ENCODE assay signal across 22 cellular contexts in the genomic region with DNA sequence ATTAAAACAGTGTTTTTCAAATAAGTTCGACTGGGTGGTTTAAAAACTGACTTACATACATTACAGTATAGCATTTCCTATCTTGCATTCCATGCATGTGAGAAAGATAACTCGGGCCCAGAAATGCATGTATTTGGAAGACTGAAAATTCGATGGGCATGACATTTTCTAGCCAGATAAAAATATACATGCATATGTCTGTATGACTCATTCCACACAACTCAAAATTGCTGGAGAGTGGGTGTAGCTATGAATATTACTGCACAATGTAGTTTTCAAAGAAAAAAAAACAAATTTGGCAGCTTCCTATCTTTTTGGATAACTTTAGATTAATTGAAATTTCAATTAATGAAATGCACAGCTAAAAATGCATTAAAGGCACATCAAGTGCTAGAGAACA. TPM values are rescaled to one million over a fixed set of nuclear protein-coding genes. Genes with fewer than 3 reads are reported as not detected.
DNase-seq lines count a peak whose midpoint lies in the region; ATAC-seq and TF ChIP-seq lines count a peak whose summit lies in the region.
"Had no signal": no experiment of that assay in that cellular context is flagged by ENCODE, and none has a peak within 500 bp of the region (broad histone marks: within the 10 kb centered on the region; RNA-seq: fewer than 3 reads in every experiment).

No MANE protein-coding gene starts in this region.

- peaks cover 11% of the 10 kb centered on the region for H3K9me3 Mint-ChIP-seq in activated CD4-positive, alpha-beta T cell treated with anti-CD3 and anti-CD28 coated beads for 36 hours (ENCODE audit: low read depth)

- CTCF ChIA-PET in RWPE1 (lab: Yijun Ruan, JAX), result no interaction called here
- CTCF ChIA-PET in activated CD4-positive, alpha-beta T cell treated with anti-CD3 and anti-CD28 coated beads for 36 hours (lab: Charles Lee), result no interaction called here

- no peak overlapping the region for H3K4me3 ChIP-seq in fibroblast of mammary gland (ENCODE audit: control insufficient read depth, low read depth, low read length)

- H3K36me3 Mint-ChIP-seq in activated CD4-positive, alpha-beta T cell treated with anti-CD3 and anti-CD28 coated beads for 36 hours (ENCODE audit: low read depth), result no peaks in the 10 kb centered on the region
- H3K36me3 Mint-ChIP-seq: CD8-positive, alpha-beta memory T cell; IgD-negative memory B cell had no signal

- H3K27me3 Mint-ChIP-seq in activated CD4-positive, alpha-beta T cell treated with anti-CD3 and anti-CD28 coated beads for 36 hours, result no peaks in the 10 kb centered on the region
- H3K27me3 Mint-ChIP-seq: CD8-positive, alpha-beta memory T cell; IgD-negative memory B cell had no signal

- ATAC-seq in HG02623 (IDR thresholded peaks at IDR 0.05; ENCODE audit: unreplicated experiment) (no peak), GM18505 (IDR thresholded peaks at IDR 0.05; ENCODE audit: unreplicated experiment) (no peak)
- ATAC-seq in activated CD4-positive, alpha-beta T cell treated with anti-CD3 and anti-CD28 coated beads for 36 hours, result no peak

- H3K27ac Mint-ChIP-seq in activated CD4-positive, alpha-beta T cell treated with anti-CD3 and anti-CD28 coated beads for 36 hours, result no peak overlapping the region
- H3K27ac Mint-ChIP-seq: CD8-positive, alpha-beta memory T cell; HFFc6; IgD-negative memory B cell had no signal

- DNase-seq in DMS53 treated with DMSO at 0.1 percent for 48 hours (lab: John Stamatoyannopoulos, UW; ENCODE audit: unreplicated experiment), result peak; percentile 13
- DNase-seq in RWPE1 (ENCODE audit: low spot score), result peak; percentile 6
- peak; percentile 7 for DNase-seq in fibroblast of mammary gland (ENCODE audit: low read depth)
- DNase-seq in putamen (ENCODE audit: low spot score), result peak; percentile 62
- DNase-seq in activated CD4-positive, alpha-beta T cell treated with anti-CD3 and anti-CD28 coated beads for 36 hours, result no peak
- DNase-seq: CD8-positive, alpha-beta memory T cell; DMS79; H7; HFFc6; MV-4-11; NCI-H1105 treated with DMSO at 0.1 percent for 48 hours; NCI-H1694 treated with DMSO at 0.1 percent for 48 hours; NCI-H2081 treated with DMSO at 0.1 percent for 48 hours; NCI-H2171 treated with DMSO at 0.1 percent for 48 hours; NCI-H446; NCI-H526; SHP77 had no signal

- no peak for TF ChIP-seq POLR2A in GM18505 (IDR thresholded peaks at IDR 0.05; ENCODE audit: borderline replicate concordance, extremely low read depth, insufficient read depth, insufficient read length)

- TF ChIP-seq CTCF in RWPE1 (conservative IDR thresholded peaks at IDR 0.05; ENCODE audit: low read depth) (no peak), fibroblast of mammary gland (conservative IDR thresholded peaks at IDR 0.05; ENCODE audit: control insufficient read depth, insufficient read depth, low read depth, low read length) (no peak)

- no peak overlapping the region for H3K27ac ChIP-seq in RWPE1
- H3K27ac ChIP-seq: C4-2B had no signal

- POLR2A ChIA-PET in RWPE1 (lab: Yijun Ruan, JAX; ENCODE audit: low non-redundant PET), result no interaction called here
- POLR2A ChIA-PET in activated CD4-positive, alpha-beta T cell treated with anti-CD3 and anti-CD28 coated beads for 36 hours (lab: Charles Lee), result no interaction called here

- H3K4me1 Mint-ChIP-seq in activated CD4-positive, alpha-beta T cell treated with anti-CD3 and anti-CD28 coated beads for 36 hours, result no peaks in the 10 kb centered on the region
- H3K4me1 Mint-ChIP-seq: CD8-positive, alpha-beta memory T cell; IgD-negative memory B cell had no signal

- H3K4me3 Mint-ChIP-seq in activated CD4-positive, alpha-beta T cell treated with anti-CD3 and anti-CD28 coated beads for 36 hours, result no peak overlapping the region
- H3K4me3 Mint-ChIP-seq: CD8-positive, alpha-beta memory T cell; HFFc6; IgD-negative memory B cell had no signal

- intact Hi-C loops in activated CD4-positive, alpha-beta T cell treated with anti-CD3 and anti-CD28 coated beads for 36 hours (cut with DNase I, micrococcal nuclease), result no loop called here

RNA-seq across cellular contexts. Expression of a gene that starts 54.4 kb away (rescaled TPM):
- not detected for total RNA-seq in activated CD4-positive, alpha-beta T cell treated with anti-CD3 and anti-CD28 coated beads for 36 hours
- total RNA-seq: CD8-positive, alpha-beta memory T cell; HFFc6; OCI-LY7 had no signal
